ENCODE assay signal across 9 cellular contexts in genomic region chr22:46057762-46058420, GRCh38.
A peak's percentile ranks its signal among the peaks of the same experiment; 100 is the strongest.
DNase-seq lines count a peak whose midpoint lies in the region; ATAC-seq and TF ChIP-seq lines count a peak whose summit lies in the region.
"Had no signal": no experiment of that assay in that cellular context is flagged by ENCODE, and none has a peak within 500 bp of the region (broad histone marks: within the 10 kb centered on the region; RNA-seq: fewer than 3 reads in every experiment).

No MANE protein-coding gene starts in this region.

- H3K4me3 Mint-ChIP-seq in CD4-positive, alpha-beta T cell, result peak overlapping the region; percentile 82
- H3K4me3 Mint-ChIP-seq in T-helper 2 cell treated with Interferon-gamma antibody and Interleukin-4, amounts not matched to agents 5 μg/mL and 100 μg/mL, for 36 hours, result peak overlapping the region; percentile 57
- H3K4me3 Mint-ChIP-seq in progenitor cell of endocrine pancreas (ENCODE audit: low read depth), result no peak overlapping the region
- H3K4me3 Mint-ChIP-seq: neural crest cell had no signal

- peak in 2 of 10 experiments; percentile 17 to 40 for DNase-seq in CD4-positive, alpha-beta T cell
- DNase-seq in HT-29 (ENCODE audit: low spot score), result peak; percentile 64
- DNase-seq in T-helper 2 cell treated with Interferon-gamma antibody and Interleukin-4, amounts not matched to agents 5 μg/mL and 100 μg/mL, for 36 hours (ENCODE audit: low spot score), result peak; percentile 34
- DNase-seq in esophagus muscularis mucosa (ENCODE audit: extremely low spot score), result no peak
- peak; percentile 82 for DNase-seq in pons (ENCODE audit: low spot score)
- no peak for DNase-seq in progenitor cell of endocrine pancreas (ENCODE audit: low spot score, unreplicated experiment)

- TF ChIP-seq EP300 in esophagus muscularis mucosa (IDR thresholded peaks at IDR 0.05), result no peak

- intact Hi-C loops in CD4-positive, alpha-beta T cell (cut with DNase I, micrococcal nuclease), result loop anchor here in 1 of 2 experiments (10.0 kb wide), 2 partner anchors 743 to 813 kb away; partner anchors contain the start of gene KIAA0930
- intact Hi-C loops in esophagus muscularis mucosa (cut with DNase I), result no loop called here

- peak overlapping the region; percentile 92 for H3K27ac Mint-ChIP-seq in CD4-positive, alpha-beta T cell
- peak overlapping the region; percentile 88 for H3K27ac Mint-ChIP-seq in T-helper 2 cell treated with Interferon-gamma antibody and Interleukin-4, amounts not matched to agents 5 μg/mL and 100 μg/mL, for 36 hours
- no peak overlapping the region for H3K27ac Mint-ChIP-seq in progenitor cell of endocrine pancreas

- H3K27me3 ChIP-seq in CD4-positive, alpha-beta T cell (ENCODE audit: control insufficient read depth, insufficient read depth, low read length), result no peaks in the 10 kb centered on the region
- no peaks in the 10 kb centered on the region for H3K27me3 ChIP-seq in esophagus muscularis mucosa

- peaks cover 12% of the 10 kb centered on the region for H3K36me3 Mint-ChIP-seq in CD4-positive, alpha-beta T cell (ENCODE audit: low read depth)
- H3K36me3 Mint-ChIP-seq in T-helper 2 cell treated with Interferon-gamma antibody and Interleukin-4, amounts not matched to agents 5 μg/mL and 100 μg/mL, for 36 hours (ENCODE audit: low read depth), result peaks cover 8% of the 10 kb centered on the region
- no peaks in the 10 kb centered on the region for H3K36me3 Mint-ChIP-seq in progenitor cell of endocrine pancreas (ENCODE audit: insufficient read depth)

- peak; percentile 69 for ATAC-seq in CD4-positive, alpha-beta T cell (ENCODE audit: poor library complexity)
- ATAC-seq in GM19351 (IDR thresholded peaks at IDR 0.05; ENCODE audit: unreplicated experiment), result peak; percentile 80
- no peak for ATAC-seq in HG02970 (IDR thresholded peaks at IDR 0.05; ENCODE audit: low FRiP score, unreplicated experiment)

- peaks cover 42% of the 10 kb centered on the region for H3K4me1 Mint-ChIP-seq in CD4-positive, alpha-beta T cell (ENCODE audit: low read depth)
- H3K4me1 Mint-ChIP-seq in T-helper 2 cell treated with Interferon-gamma antibody and Interleukin-4, amounts not matched to agents 5 μg/mL and 100 μg/mL, for 36 hours (ENCODE audit: low read depth), result peaks cover 36% of the 10 kb centered on the region
- peaks cover 3% of the 10 kb centered on the region for H3K4me1 Mint-ChIP-seq in progenitor cell of endocrine pancreas (ENCODE audit: low read depth)
- H3K4me1 Mint-ChIP-seq: neural crest cell had no signal

- peak overlapping the region; percentile 24 for H3K27ac ChIP-seq in CD4-positive, alpha-beta T cell (ENCODE audit: low read depth, low read length)
- H3K27ac ChIP-seq in esophagus muscularis mucosa (replicated peaks in 1 of 4), result peak overlapping the region; percentile 99 to 100 (median 100)

- TF ChIP-seq CTCF in CD4-positive, alpha-beta T cell (IDR thresholded peaks at IDR 0.05), result no peak
- TF ChIP-seq CTCF in esophagus muscularis mucosa (IDR thresholded peaks at IDR 0.05), result no peak
- no peak for TF ChIP-seq CTCF in progenitor cell of endocrine pancreas (IDR thresholded peaks at IDR 0.05; ENCODE audit: unreplicated experiment)

- H3K9me3 Mint-ChIP-seq in CD4-positive, alpha-beta T cell, result no peaks in the 10 kb centered on the region
- H3K9me3 Mint-ChIP-seq in T-helper 2 cell treated with Interferon-gamma antibody and Interleukin-4, amounts not matched to agents 5 μg/mL and 100 μg/mL, for 36 hours, result no peaks in the 10 kb centered on the region
- H3K9me3 Mint-ChIP-seq in progenitor cell of endocrine pancreas (ENCODE audit: low read depth), result no peaks in the 10 kb centered on the region
- H3K9me3 Mint-ChIP-seq: neural crest cell had no signal

- peak; percentile 16 for TF ChIP-seq POLR2A in esophagus muscularis mucosa (IDR thresholded peaks at IDR 0.05; ENCODE audit: low read depth)

- H3K9me3 ChIP-seq in CD4-positive, alpha-beta T cell (ENCODE audit: control insufficient read depth, low read length), result no peaks in the 10 kb centered on the region
- H3K9me3 ChIP-seq in esophagus muscularis mucosa, result no peaks in the 10 kb centered on the region

- POLR2A ChIA-PET in CD4-positive, alpha-beta T cell (lab: Charles Lee), result interaction anchor here (1.0 to 1.6 kb wide), 3 partner anchors 13 to 44 kb away, joined by 3 to 6 read pairs (median 3); no protein-coding TSS in a partner anchor

- CTCF ChIA-PET in CD4-positive, alpha-beta T cell (lab: Charles Lee), result interaction anchor here (0.6 to 1.8 kb wide), 3 partner anchors 21 to 59 kb away, joined by 4 to 5 read pairs (median 5); no protein-coding TSS in a partner anchor

- H3K4me3 ChIP-seq in esophagus muscularis mucosa, result peak overlapping the region; percentile 84 to 94 (median 88)

- peaks cover 85 to 93% (median 90%) of the 10 kb centered on the region in 4 donors for H3K4me1 ChIP-seq in esophagus muscularis mucosa

- no peaks in the 10 kb centered on the region for H3K27me3 Mint-ChIP-seq in CD4-positive, alpha-beta T cell
- H3K27me3 Mint-ChIP-seq in T-helper 2 cell treated with Interferon-gamma antibody and Interleukin-4, amounts not matched to agents 5 μg/mL and 100 μg/mL, for 36 hours (ENCODE audit: low read depth), result no peaks in the 10 kb centered on the region
- peaks cover 71% of the 10 kb centered on the region for H3K27me3 Mint-ChIP-seq in progenitor cell of endocrine pancreas

- peaks cover 0 to 9% (median 2%) of the 10 kb centered on the region in 4 donors for H3K36me3 ChIP-seq in esophagus muscularis mucosa

- WGBS in esophagus muscularis mucosa, result 10% methylated on average over 13 of the region's 13 CpGs

Comparison
In these comparisons a context has a peak if more than half of its experiments do, and no peak if none do; other contexts are left out.
1. DNase-seq: peak in HT-29 (single experiment), T-helper 2 cell treated with Interferon-gamma antibody and Interleukin-4, amounts not matched to agents 5 μg/mL and 100 μg/mL, for 36 hours (single experiment) and pons (single experiment); none in esophagus muscularis mucosa (single experiment) and progenitor cell of endocrine pancreas (single experiment).